Comparison of ENCODE assay signal across 15 cellular contexts in the genomic region with DNA sequence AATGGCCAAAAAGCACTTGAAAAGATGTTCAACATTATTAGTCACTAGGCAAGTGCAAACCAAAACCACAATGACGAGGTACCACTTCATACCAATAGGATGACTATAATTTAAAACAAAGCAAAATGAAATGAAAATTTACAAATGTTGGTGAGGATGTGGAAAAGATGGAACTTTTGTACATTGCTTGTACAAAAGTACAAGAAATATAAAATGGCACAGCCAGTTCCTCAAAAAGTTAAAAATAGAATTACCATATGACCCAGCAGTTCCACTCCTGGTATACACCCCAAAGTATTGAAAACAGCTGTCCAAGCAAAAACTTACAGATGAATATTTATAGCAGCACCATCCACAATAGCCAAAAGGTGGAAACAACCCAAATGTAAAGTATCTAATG.
A peak's percentile ranks its signal among the peaks of the same experiment; 100 is the strongest.
DNase-seq lines count a peak whose midpoint lies in the region; ATAC-seq and TF ChIP-seq lines count a peak whose summit lies in the region.
"Had no signal": no experiment of that assay in that cellular context is flagged by ENCODE, and none has a peak within 500 bp of the region (broad histone marks: within the 10 kb centered on the region; RNA-seq: fewer than 3 reads in every experiment).

No MANE protein-coding gene starts in this region.

- no peak for TF ChIP-seq POLR2A in body of pancreas (IDR thresholded peaks at IDR 0.05)

- DNase-seq in GM04504 (ENCODE audit: low read depth) (peak; percentile 55), fibroblast of mammary gland (ENCODE audit: low read depth) (peak; percentile 95), smooth muscle cell of the brain vasculature (ENCODE audit: low read depth, low spot score) (peak; percentile 6), SJCRH30 (no peak), body of pancreas (no peak)
- DNase-seq: activated CD4-positive, CD25-positive, alpha-beta regulatory T cell; effector memory CD4-positive, alpha-beta T cell; left ventricle myocardium inferior; natural killer cell; NCI-H1092; right cardiac atrium; stimulated activated naive CD8-positive, alpha-beta T cell treated with anti-CD3 and anti-CD28 coated beads, Interleukin-15, amount 100 ng/mL, for 72 hours had no signal

- H3K27ac ChIP-seq in SJCRH30: no peak overlapping the region
- no peak overlapping the region for H3K27ac ChIP-seq in body of pancreas
- H3K27ac ChIP-seq: hepatocyte, left ventricle myocardium inferior had no signal

- H3K27me3 ChIP-seq in SJCRH30 (no peaks in the 10 kb centered on the region), body of pancreas (no peaks in the 10 kb centered on the region)
- H3K27me3 ChIP-seq: hepatocyte had no signal

- H3K9me3 ChIP-seq in SJCRH30 (replicated peaks): peaks cover 5% of the 10 kb centered on the region
- H3K9me3 ChIP-seq in body of pancreas: no peaks in the 10 kb centered on the region

- H3K36me3 ChIP-seq in SJCRH30 (no peaks in the 10 kb centered on the region), body of pancreas (replicated peaks in 1 of 2; ENCODE audit: insufficient read depth in 1 of 2, low read depth in 2 of 2) (no peaks in the 10 kb centered on the region)
- H3K36me3 ChIP-seq: left ventricle myocardium inferior had no signal

- intact Hi-C loops in body of pancreas (cut with DNase I): no loop called here

- WGBS in body of pancreas, 2 donors: 71 to 84% methylated on average over 1 of the region's 1 CpG

- no peak for TF ChIP-seq CTCF in fibroblast of mammary gland (conservative IDR thresholded peaks at IDR 0.05; ENCODE audit: control insufficient read depth, insufficient read depth, low read depth, low read length)
- no peak for TF ChIP-seq CTCF in body of pancreas (IDR thresholded peaks at IDR 0.05)

- H3K4me3 ChIP-seq in fibroblast of mammary gland (ENCODE audit: control insufficient read depth, low read depth, low read length) (no peak overlapping the region), SJCRH30 (no peak overlapping the region), body of pancreas (no peak overlapping the region)
- H3K4me3 ChIP-seq: hepatocyte, left ventricle myocardium inferior had no signal

- peak; percentile 63; the same call in 2 of the 3 replicates for ATAC-seq in SK-N-SH treated with all-trans-retinoic acid at 6 μM for 48 hours
- no peak for ATAC-seq in HG03039 (IDR thresholded peaks at IDR 0.05; ENCODE audit: unreplicated experiment)
- no peak for ATAC-seq in body of pancreas
- ATAC-seq: natural killer cell; right cardiac atrium; stimulated activated naive CD8-positive, alpha-beta T cell treated with anti-CD3 and anti-CD28 coated beads, Interleukin-15, amount 100 ng/mL, for 72 hours had no signal

- H3K4me1 ChIP-seq in SJCRH30 (no peaks in the 10 kb centered on the region), body of pancreas (no peaks in the 10 kb centered on the region)
- H3K4me1 ChIP-seq: left ventricle myocardium inferior had no signal

TF ChIP-seq in SK-N-SH treated with all-trans-retinoic acid at 6 μM for 48 hours, 23 proteins besides CTCF, POLR2A, EP300 and RAD21 (continues in another document):
- TF ChIP-seq TCF4 (CRISPR knock-in tag; IDR thresholded peaks at IDR 0.05; ENCODE audit: borderline replicate concordance) (no peak), BACH2 (CRISPR knock-in tag; IDR thresholded peaks at IDR 0.05; ENCODE audit: borderline replicate concordance) (no peak), ZNF70 (CRISPR knock-in tag; IDR thresholded peaks at IDR 0.05) (no peak), ARNTL (CRISPR knock-in tag; IDR thresholded peaks at IDR 0.05; ENCODE audit: borderline replicate concordance, low read depth) (no peak), GLIS3 (CRISPR knock-in tag; IDR thresholded peaks at IDR 0.05) (no peak), ZFP3 (CRISPR knock-in tag; IDR thresholded peaks at IDR 0.05) (no peak), ZFP30 (CRISPR knock-in tag; IDR thresholded peaks at IDR 0.05) (no peak), RARB (CRISPR knock-in tag; IDR thresholded peaks at IDR 0.05) (no peak), PPARA (CRISPR knock-in tag; IDR thresholded peaks at IDR 0.05; ENCODE audit: borderline replicate concordance) (no peak), ZNF8 (CRISPR knock-in tag; IDR thresholded peaks at IDR 0.05) (no peak), CSDC2 (CRISPR knock-in tag; IDR thresholded peaks at IDR 0.05) (no peak), TOX (CRISPR knock-in tag; IDR thresholded peaks at IDR 0.05; ENCODE audit: borderline replicate concordance) (no peak), ZNF565 (CRISPR knock-in tag; conservative IDR thresholded peaks at IDR 0.05; ENCODE audit: low read depth) (no peak)
- TF ChIP-seq, protein P1, sequence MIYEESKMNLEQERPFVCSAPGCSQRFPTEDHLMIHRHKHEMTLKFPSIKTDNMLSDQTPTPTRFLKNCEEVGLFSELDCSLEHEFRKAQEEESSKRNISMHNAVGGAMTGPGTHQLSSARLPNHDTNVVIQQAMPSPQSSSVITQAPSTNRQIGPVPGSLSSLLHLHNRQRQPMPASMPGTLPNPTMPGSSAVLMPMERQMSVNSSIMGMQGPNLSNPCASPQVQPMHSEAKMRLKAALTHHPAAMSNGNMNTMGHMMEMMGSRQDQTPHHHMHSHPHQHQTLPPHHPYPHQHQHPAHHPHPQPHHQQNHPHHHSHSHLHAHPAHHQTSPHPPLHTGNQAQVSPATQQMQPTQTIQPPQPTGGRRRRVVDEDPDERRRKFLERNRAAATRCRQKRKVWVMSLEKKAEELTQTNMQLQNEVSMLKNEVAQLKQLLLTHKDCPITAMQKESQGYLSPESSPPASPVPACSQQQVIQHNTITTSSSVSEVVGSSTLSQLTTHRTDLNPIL (CRISPR knock-in tag; IDR thresholded peaks at IDR 0.05; ENCODE audit: low read depth): no peak
- TF ChIP-seq, protein P2, sequence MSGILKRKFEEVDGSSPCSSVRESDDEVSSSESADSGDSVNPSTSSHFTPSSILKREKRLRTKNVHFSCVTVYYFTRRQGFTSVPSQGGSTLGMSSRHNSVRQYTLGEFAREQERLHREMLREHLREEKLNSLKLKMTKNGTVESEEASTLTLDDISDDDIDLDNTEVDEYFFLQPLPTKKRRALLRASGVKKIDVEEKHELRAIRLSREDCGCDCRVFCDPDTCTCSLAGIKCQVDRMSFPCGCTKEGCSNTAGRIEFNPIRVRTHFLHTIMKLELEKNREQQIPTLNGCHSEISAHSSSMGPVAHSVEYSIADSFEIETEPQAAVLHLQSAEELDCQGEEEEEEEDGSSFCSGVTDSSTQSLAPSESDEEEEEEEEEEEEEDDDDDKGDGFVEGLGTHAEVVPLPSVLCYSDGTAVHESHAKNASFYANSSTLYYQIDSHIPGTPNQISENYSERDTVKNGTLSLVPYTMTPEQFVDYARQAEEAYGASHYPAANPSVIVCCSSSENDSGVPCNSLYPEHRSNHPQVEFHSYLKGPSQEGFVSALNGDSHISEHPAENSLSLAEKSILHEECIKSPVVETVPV (CRISPR knock-in tag; IDR thresholded peaks at IDR 0.05): no peak
- TF ChIP-seq, protein P3, sequence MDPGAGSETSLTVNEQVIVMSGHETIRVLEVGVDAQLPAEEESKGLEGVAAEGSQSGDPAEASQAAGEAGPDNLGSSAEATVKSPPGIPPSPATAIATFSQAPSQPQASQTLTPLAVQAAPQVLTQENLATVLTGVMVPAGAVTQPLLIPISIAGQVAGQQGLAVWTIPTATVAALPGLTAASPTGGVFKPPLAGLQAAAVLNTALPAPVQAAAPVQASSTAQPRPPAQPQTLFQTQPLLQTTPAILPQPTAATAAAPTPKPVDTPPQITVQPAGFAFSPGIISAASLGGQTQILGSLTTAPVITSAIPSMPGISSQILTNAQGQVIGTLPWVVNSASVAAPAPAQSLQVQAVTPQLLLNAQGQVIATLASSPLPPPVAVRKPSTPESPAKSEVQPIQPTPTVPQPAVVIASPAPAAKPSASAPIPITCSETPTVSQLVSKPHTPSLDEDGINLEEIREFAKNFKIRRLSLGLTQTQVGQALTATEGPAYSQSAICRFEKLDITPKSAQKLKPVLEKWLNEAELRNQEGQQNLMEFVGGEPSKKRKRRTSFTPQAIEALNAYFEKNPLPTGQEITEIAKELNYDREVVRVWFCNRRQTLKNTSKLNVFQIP (CRISPR knock-in tag; IDR thresholded peaks at IDR 0.05; ENCODE audit: borderline replicate concordance, low read depth): no peak
- TF ChIP-seq, protein P4, sequence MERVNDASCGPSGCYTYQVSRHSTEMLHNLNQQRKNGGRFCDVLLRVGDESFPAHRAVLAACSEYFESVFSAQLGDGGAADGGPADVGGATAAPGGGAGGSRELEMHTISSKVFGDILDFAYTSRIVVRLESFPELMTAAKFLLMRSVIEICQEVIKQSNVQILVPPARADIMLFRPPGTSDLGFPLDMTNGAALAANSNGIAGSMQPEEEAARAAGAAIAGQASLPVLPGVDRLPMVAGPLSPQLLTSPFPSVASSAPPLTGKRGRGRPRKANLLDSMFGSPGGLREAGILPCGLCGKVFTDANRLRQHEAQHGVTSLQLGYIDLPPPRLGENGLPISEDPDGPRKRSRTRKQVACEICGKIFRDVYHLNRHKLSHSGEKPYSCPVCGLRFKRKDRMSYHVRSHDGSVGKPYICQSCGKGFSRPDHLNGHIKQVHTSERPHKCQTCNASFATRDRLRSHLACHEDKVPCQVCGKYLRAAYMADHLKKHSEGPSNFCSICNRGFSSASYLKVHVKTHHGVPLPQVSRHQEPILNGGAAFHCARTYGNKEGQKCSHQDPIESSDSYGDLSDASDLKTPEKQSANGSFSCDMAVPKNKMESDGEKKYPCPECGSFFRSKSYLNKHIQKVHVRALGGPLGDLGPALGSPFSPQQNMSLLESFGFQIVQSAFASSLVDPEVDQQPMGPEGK (CRISPR knock-in tag; IDR thresholded peaks at IDR 0.05; ENCODE audit: borderline replicate concordance): no peak

Comparison
In these comparisons a context has a peak if more than half of its experiments do, and no peak if none do; other contexts are left out.
1. DNase-seq: peak in GM04504 (single experiment), fibroblast of mammary gland (single experiment) and smooth muscle cell of the brain vasculature (single experiment); none in SJCRH30 (0 of 2) and body of pancreas (0 of 4).